Comparison of ENCODE assay signal across 8 cellular contexts in the genomic region with DNA sequence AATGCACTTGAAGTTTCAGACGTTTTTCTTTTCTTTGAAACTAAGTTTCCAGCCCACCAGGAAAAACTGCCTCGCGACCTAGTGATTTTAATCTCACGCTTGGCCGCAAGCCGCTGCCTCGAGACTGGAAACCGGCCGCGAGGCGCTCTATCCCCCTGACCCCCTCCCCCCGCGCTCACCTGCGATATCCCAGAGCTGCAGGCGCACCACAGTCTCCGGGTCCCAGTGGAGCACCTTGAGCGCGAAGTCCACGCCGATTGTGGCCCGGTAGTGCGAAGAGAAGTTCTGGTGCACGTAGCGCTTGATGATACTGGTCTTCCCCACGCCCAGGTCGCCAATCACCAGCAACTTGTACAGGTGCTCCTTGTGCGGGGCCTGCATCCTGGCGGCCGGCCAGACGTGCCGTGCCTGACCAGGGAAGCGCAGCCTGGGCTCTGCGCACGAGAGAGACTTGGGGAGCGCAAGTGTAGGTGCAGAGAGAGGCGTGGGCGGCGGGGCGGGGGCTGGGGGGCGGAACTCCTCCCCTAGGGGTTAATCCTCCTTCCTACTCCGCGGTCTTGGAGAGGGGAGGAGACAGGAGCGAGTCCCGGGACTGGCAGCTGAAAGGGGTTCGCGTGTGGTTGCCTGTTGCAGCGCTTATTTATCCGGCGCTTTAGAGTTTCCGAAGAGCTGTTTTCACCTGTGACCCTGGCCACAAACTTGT. TPM values are rescaled to one million over a fixed set of nuclear protein-coding genes. Genes with fewer than 3 reads are reported as not detected.
A peak's percentile ranks its signal among the peaks of the same experiment; 100 is the strongest.
DNase-seq lines count a peak whose midpoint lies in the region; ATAC-seq and TF ChIP-seq lines count a peak whose summit lies in the region.

Gene RAB38 (minus strand): TSS at position 440 of the 703 bp plus-strand sequence. CDS start 59 bp downstream, at position 381.

- peaks cover 8% of the 10 kb centered on the region for H3K27me3 Mint-ChIP-seq in CD4-positive, alpha-beta T cell

- DNase-seq in CD4-positive, alpha-beta T cell: no peak
- DNase-seq in activated CD8-positive, alpha-beta memory T cell treated with anti-CD3 and anti-CD28 coated beads, Interleukin-2, amount 50 U/mL, for 48 hours: peak; percentile 72
- DNase-seq in fibroblast of the aortic adventitia (ENCODE audit: low read depth): no peak
- peak; percentile 23 for DNase-seq in omental fat pad (ENCODE audit: low spot score)
- no peak for DNase-seq in HuH-7 (ENCODE audit: low spot score)
- no peak for DNase-seq in NK-92 treated with Interleukin-12 subunit alpha and Interleukin-12 subunit beta, amount 100 ng/mL, for 24 hours (lab: John Stamatoyannopoulos, UW)

- peaks cover 8% of the 10 kb centered on the region for H3K4me1 Mint-ChIP-seq in CD4-positive, alpha-beta T cell (ENCODE audit: low read depth)

- H3K27ac Mint-ChIP-seq in CD4-positive, alpha-beta T cell: no peak within 1 kb of the TSS

- H3K9me3 Mint-ChIP-seq in CD4-positive, alpha-beta T cell: no peaks in the 10 kb centered on the region

- no peaks in the 10 kb centered on the region for H3K36me3 Mint-ChIP-seq in CD4-positive, alpha-beta T cell (ENCODE audit: low read depth)

- no peak for TF ChIP-seq CTCF in CD4-positive, alpha-beta T cell (IDR thresholded peaks at IDR 0.05)
- TF ChIP-seq CTCF in fibroblast of the aortic adventitia (IDR thresholded peaks at IDR 0.05; ENCODE audit: insufficient read depth, low read length) (no peak), omental fat pad (IDR thresholded peaks at IDR 0.05) (no peak)

- peak within 1 kb of the TSS; percentile 61 for H3K4me3 ChIP-seq in fibroblast of the aortic adventitia (ENCODE audit: low read depth, low read length)

- ATAC-seq in CD4-positive, alpha-beta T cell (ENCODE audit: poor library complexity): peak; percentile 29
- ATAC-seq in GM19372 (IDR thresholded peaks at IDR 0.05; ENCODE audit: low read depth, unreplicated experiment): peak; percentile 28
- peak; percentile 26 for ATAC-seq in HG03571 (IDR thresholded peaks at IDR 0.05; ENCODE audit: unreplicated experiment)
- peak; percentile 58 for ATAC-seq in omental fat pad (ENCODE audit: low FRiP score)

- peak within 1 kb of the TSS; percentile 81 for H3K4me3 Mint-ChIP-seq in CD4-positive, alpha-beta T cell

- CTCF ChIA-PET in CD4-positive, alpha-beta T cell (lab: Charles Lee): no interaction called here

- no peak within 1 kb of the TSS for H3K27ac ChIP-seq in CD4-positive, alpha-beta T cell (ENCODE audit: low read depth, low read length)

- POLR2A ChIA-PET in CD4-positive, alpha-beta T cell (lab: Charles Lee): no interaction called here

- intact Hi-C loops in CD4-positive, alpha-beta T cell (cut with DNase I, micrococcal nuclease): no loop called here

- H3K9me3 ChIP-seq in CD4-positive, alpha-beta T cell (ENCODE audit: control insufficient read depth, low read length): no peaks in the 10 kb centered on the region

- no peaks in the 10 kb centered on the region for H3K27me3 ChIP-seq in CD4-positive, alpha-beta T cell (ENCODE audit: control insufficient read depth, insufficient read depth, low read length)

RNA-seq across cellular contexts. Expression of gene RAB38, which starts in this region (rescaled TPM):
- total RNA-seq in CD4-positive, alpha-beta T cell: under 1 TPM; 0.28 to 0.44 TPM
- 0.41 and 1.2 TPM in 2 replicates for total RNA-seq in fibroblast of the aortic adventitia (ENCODE audit: low replicate concordance)
- 10 to 100 TPM in 1 of 4 donors, 1 to 10 TPM in 2, not detected in 1; 1.9 to 11.8 (median 4.0) TPM for total RNA-seq in omental fat pad

Comparison
In these comparisons a context has a peak if more than half of its experiments do, and no peak if none do; other contexts are left out.
1. Peak in ATAC-seq in CD4-positive, alpha-beta T cell; RNA of the gene not detected or under 1 TPM.
2. DNase-seq: peak in activated CD8-positive, alpha-beta memory T cell treated with anti-CD3 and anti-CD28 coated beads, Interleukin-2, amount 50 U/mL, for 48 hours (single experiment) and omental fat pad (single experiment); none in CD4-positive, alpha-beta T cell (0 of 10), fibroblast of the aortic adventitia (single experiment), HuH-7 (single experiment) and NK-92 treated with Interleukin-12 subunit alpha and Interleukin-12 subunit beta, amount 100 ng/mL, for 24 hours (single experiment).
3. Peak in every context shown above with its lines, with median percentiles within 50 percentile points of each other: ATAC-seq.